8 cellular contexts compared by ENCODE assay signal in the genomic region with DNA sequence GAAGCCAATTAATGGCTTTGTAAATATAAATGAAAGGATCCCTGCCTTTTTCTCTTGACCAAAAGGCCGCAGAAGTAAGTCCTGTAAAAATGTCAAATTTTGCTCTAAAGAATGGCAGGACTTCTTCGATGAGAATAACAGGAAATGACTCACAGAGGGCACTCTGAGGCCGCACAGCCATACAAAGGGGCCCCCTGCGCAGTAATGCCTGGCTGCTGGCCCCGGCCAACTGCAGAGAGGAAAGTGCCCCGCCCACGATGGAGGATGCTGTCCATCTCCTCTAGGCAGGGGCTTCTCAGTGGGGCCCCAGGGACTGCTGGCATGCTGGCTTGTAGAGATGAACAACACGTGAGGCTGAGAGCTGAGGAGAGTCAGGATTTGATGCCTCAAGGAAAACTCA.
DNase-seq lines count a peak whose midpoint lies in the region; ATAC-seq lines count a peak whose summit lies in the region.

No MANE protein-coding gene starts in this region.

- peak; percentile 87 for DNase-seq in EL
- peak; percentile 43 to 56 for DNase-seq in Kasumi-1 (lab: John Stamatoyannopoulos, UW)
- DNase-seq in activated T-cell treated with anti-CD3 and anti-CD28 coated beads, Interleukin-2, amount 50 U/mL, for 48 hours, result peak; percentile 51 to 62
- DNase-seq in hepatic stellate cell (ENCODE audit: low spot score), result peak; percentile 66
- peak; percentile 2 for DNase-seq in stimulated activated CD8-positive, alpha-beta memory T cell treated with anti-CD3 and anti-CD28 coated beads, Interleukin-12 subunit alpha, Interleukin-12 subunit beta, amount 100 ng/mL, for 24 hours (ENCODE audit: extremely low read depth)
- DNase-seq in NCI-H2029 treated with DMSO at 0.1 percent for 48 hours (lab: John Stamatoyannopoulos, UW), result no peak
- DNase-seq in NCI-H2171 (lab: John Stamatoyannopoulos, UW), result no peak

- no peak for ATAC-seq in HG03469 (IDR thresholded peaks at IDR 0.05; ENCODE audit: unreplicated experiment)

Comparison
In these comparisons a context has a peak if more than half of its experiments do, and no peak if none do; other contexts are left out.
1. DNase-seq: peak in EL (single experiment), Kasumi-1 (2 of 2), activated T-cell treated with anti-CD3 and anti-CD28 coated beads, Interleukin-2, amount 50 U/mL, for 48 hours (2 of 2), hepatic stellate cell (single experiment) and stimulated activated CD8-positive, alpha-beta memory T cell treated with anti-CD3 and anti-CD28 coated beads, Interleukin-12 subunit alpha, Interleukin-12 subunit beta, amount 100 ng/mL, for 24 hours (single experiment); none in NCI-H2029 treated with DMSO at 0.1 percent for 48 hours (single experiment) and NCI-H2171 (single experiment).